In the genomic region with DNA sequence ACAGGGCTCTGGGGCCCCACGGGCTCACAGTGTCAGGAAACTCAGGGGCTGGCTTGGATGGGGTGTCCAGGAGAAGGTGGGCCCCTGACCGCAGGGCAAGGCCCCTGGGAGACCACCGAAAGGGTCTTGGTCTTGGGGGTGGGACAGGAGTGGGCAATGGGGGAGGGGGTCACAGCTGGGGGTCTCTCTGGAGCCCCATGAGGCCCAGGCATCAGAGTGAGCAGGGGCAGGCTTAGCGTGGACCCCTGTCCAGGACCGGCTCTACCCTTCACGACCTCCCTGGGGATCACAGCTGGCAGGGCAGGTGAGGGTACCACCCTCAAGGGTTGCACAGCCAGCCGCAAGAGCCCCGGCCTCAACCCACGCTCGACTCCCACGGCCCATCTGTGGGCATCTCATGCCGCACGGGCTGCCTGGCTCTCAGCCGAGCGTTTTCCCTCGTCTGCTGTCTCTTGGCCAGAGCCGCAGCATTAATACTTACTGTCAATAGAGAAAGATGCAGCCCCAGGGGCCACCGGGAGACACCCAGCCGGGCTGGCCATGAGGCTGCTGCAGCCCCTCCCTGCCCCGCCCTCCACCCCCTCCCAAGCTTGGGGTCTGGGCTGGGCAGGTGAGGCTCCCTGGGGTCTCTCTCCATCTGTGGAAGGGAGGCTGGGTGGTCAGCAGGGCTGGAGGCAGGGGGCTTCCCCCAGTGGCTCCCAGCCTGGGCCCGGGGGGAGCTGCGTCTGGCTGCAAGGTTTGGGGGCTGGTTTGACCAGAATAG, we compare ENCODE assay signal across 16 cellular contexts. TPM values are rescaled to one million over a fixed set of nuclear protein-coding genes. Genes with fewer than 3 reads are reported as not detected.
DNase-seq lines count a peak whose midpoint lies in the region; ATAC-seq and TF ChIP-seq lines count a peak whose summit lies in the region.
"Had no signal": no experiment of that assay in that cellular context is flagged by ENCODE, and none has a peak within 500 bp of the region (broad histone marks: within the 10 kb centered on the region; RNA-seq: fewer than 3 reads in every experiment).

No MANE protein-coding gene starts in this region.

- H3K36me3 ChIP-seq in GM23248 (ENCODE audit: low read depth), result no peaks in the 10 kb centered on the region
- H3K36me3 ChIP-seq: ascending aorta, BLaER1, thyroid gland had no signal

- no peaks in the 10 kb centered on the region for H3K9me3 ChIP-seq in GM23248 (ENCODE audit: low read depth)
- H3K9me3 ChIP-seq: ascending aorta, BLaER1, thyroid gland had no signal

- no peaks in the 10 kb centered on the region for H3K9me2 ChIP-seq in GM23248 (ENCODE audit: insufficient read depth)

- H3K27me3 ChIP-seq in GM23248 (replicated peaks; ENCODE audit: insufficient read depth), result peaks cover 11% of the 10 kb centered on the region; the same call in 1 of the 2 replicates
- H3K27me3 ChIP-seq: ascending aorta, thyroid gland had no signal

- intact Hi-C loops in left cardiac atrium (cut with DNase I), result no loop called here
- intact Hi-C loops in posterior cingulate gyrus (cut with DNase I), result no loop called here

- H3K4me3 ChIP-seq in GM23248, result no peak overlapping the region
- H3K4me3 ChIP-seq: ascending aorta, BLaER1, thyroid gland had no signal

- peak; percentile 69 for DNase-seq in COR-L47 (lab: John Stamatoyannopoulos, UW)
- peak; percentile 12 for DNase-seq in HuH-7.5 (ENCODE audit: low spot score)
- DNase-seq in left cardiac atrium, result peak; percentile 11
- DNase-seq in posterior cingulate gyrus, result peak in 7 of 10 donors; percentile 16 to 88 (median 31)
- DNase-seq in GM23248, result no peak
- DNase-seq in RWPE1 (ENCODE audit: low spot score), result no peak
- no peak for DNase-seq in kidney tubule cell (ENCODE audit: low spot score)
- DNase-seq in NAMALWA (ENCODE audit: low spot score), result no peak
- DNase-seq: activated B cell treated with CpG ODN at 0.5 μM for 24 hours; activated gamma-delta T cell treated with Interleukin-2 at 50 U/mL for 16 hours; DMS79; NCI-H2081; stimulated activated CD4-positive, alpha-beta T cell treated with anti-CD3 and anti-CD28 coated beads, Interleukin-4, amount 100 ng/mL, for 4 hours; thyroid gland had no signal

- H4K20me1 ChIP-seq in GM23248 (ENCODE audit: insufficient read depth), result no peaks in the 10 kb centered on the region
- H4K20me1 ChIP-seq: BLaER1 had no signal

- H3K9ac ChIP-seq in GM23248, result no peak overlapping the region
- H3K9ac ChIP-seq: BLaER1 had no signal

- H3F3A ChIP-seq in GM23248 (ENCODE audit: insufficient read depth), result no peaks in the 10 kb centered on the region

- ATAC-seq in left cardiac atrium, result no peak

- CTCF ChIA-PET in RWPE1 (lab: Yijun Ruan, JAX), result interaction anchor here (0.6 to 0.7 kb wide), 2 partner anchors 163 to 862 kb away, joined by 3 read pairs; no protein-coding TSS in a partner anchor

- in situ Hi-C loops in GM23248 (cut with MboI), result no loop called here

- POLR2A ChIA-PET in RWPE1 (lab: Yijun Ruan, JAX; ENCODE audit: low non-redundant PET), result no interaction called here

- H3K79me2 ChIP-seq in GM23248 (ENCODE audit: insufficient read depth), result no peaks in the 10 kb centered on the region

- no peak overlapping the region for H3K4me2 ChIP-seq in GM23248 (ENCODE audit: unreplicated experiment)
- H3K4me2 ChIP-seq: BLaER1 had no signal

- no peak for TF ChIP-seq CTCF in RWPE1 (conservative IDR thresholded peaks at IDR 0.05; ENCODE audit: low read depth)

- no peak overlapping the region for H3K27ac ChIP-seq in GM23248
- H3K27ac ChIP-seq in RWPE1, result no peak overlapping the region
- H3K27ac ChIP-seq: ascending aorta, BLaER1, thyroid gland had no signal

- 27% methylated on average over 18 to 19 of the region's 22 CpGs for WGBS in GM23248 (ENCODE audit: low coverage in 1 of 2, low lambda C conversion rate in 2 of 2, missing lambda C conversion rate in 2 of 2), 2 experiments

- H2AFZ ChIP-seq in GM23248, result no peak overlapping the region

- H3K4me1 ChIP-seq in GM23248 (ENCODE audit: insufficient read depth), result no peaks in the 10 kb centered on the region
- H3K4me1 ChIP-seq: ascending aorta had no signal

RNA-seq across cellular contexts. Expression of gene MUC5B, which starts 0.7 kb away (rescaled TPM):
- total RNA-seq in left cardiac atrium, result not detected
- total RNA-seq in GM23248 (2014; rRNA removed; shearing (Covaris generic)), result not detected in 2 replicates
- polyA plus RNA-seq in GM23248 (2016; fragmentation: Nextera tagmentation; extraction: Ambion mirVana), result not detected in 2 replicates
- total RNA-seq: activated B cell treated with CpG ODN at 0.5 μM for 24 hours, thyroid gland had no signal

Comparison
In these comparisons a context has a peak if more than half of its experiments do, and no peak if none do; other contexts are left out.
1. DNase-seq: peak in COR-L47 (single experiment), HuH-7.5 (single experiment), left cardiac atrium (single experiment) and posterior cingulate gyrus (7 of 10); none in GM23248 (single experiment), RWPE1 (single experiment), kidney tubule cell (single experiment) and NAMALWA (single experiment).